In the genomic region with DNA sequence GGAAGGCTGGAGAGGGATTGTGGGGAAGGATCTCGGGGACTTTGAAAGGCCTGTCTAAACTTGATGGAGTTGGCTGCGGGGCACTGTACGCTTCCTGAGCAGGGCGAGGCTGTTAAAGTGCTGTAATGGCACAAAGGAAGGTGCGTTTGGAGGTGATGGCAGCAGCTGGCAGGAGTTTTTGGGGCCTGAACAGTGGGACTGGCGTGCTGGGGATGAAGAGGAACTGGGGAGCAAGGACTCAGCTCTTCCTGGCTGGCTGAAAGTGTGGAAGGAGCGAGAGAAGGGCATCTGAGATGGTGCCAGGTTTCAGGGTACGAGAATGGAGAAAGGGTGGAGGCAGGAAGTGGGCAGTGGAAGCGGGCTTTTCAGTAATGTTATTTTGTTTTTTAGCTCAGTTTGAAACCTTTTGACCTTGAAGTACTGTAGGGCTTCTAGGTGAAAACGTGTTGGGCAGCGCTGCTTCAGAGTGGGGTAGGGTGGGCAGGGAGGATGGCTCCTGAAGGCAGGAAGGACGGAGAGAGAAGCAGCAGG, we compare ENCODE assay signal across 14 cellular contexts. TPM values are rescaled to one million over a fixed set of nuclear protein-coding genes. Genes with fewer than 3 reads are reported as not detected.
DNase-seq lines count a peak whose midpoint lies in the region; ATAC-seq and TF ChIP-seq lines count a peak whose summit lies in the region.
"Had no signal": no experiment of that assay in that cellular context is flagged by ENCODE, and none has a peak within 500 bp of the region (broad histone marks: within the 10 kb centered on the region; RNA-seq: fewer than 3 reads in every experiment).

No MANE protein-coding gene starts in this region.

- H3K4me3 Mint-ChIP-seq in activated naive CD4-positive, alpha-beta T cell treated with anti-CD3 and anti-CD28 coated beads for 36 hours, result no peak overlapping the region
- peak overlapping the region; percentile 65 for H3K4me3 Mint-ChIP-seq in activated T-helper 1 cell treated with anti-CD3 and anti-CD28 coated beads, Interleukin-12 subunit alpha, Interleukin-12 subunit beta, Interleukin-2, Interleukin-4 antibody, amounts not matched to agents 30 ng/mL and 10 ng/mL and 1 ng/mL, durations not matched to agents 14 hours and 24 hours and 36 hours
- peak overlapping the region; percentile 62 for H3K4me3 Mint-ChIP-seq in stimulated activated naive CD8-positive, alpha-beta T cell treated with anti-CD3 and anti-CD28 coated beads, Interleukin-15, Interleukin-2, amounts not matched to agents 100 ng/mL and 50 ng/mL, for 24 hours
- H3K4me3 Mint-ChIP-seq: stimulated activated naive B cell treated with anti-CD40 and anti-IgM and Interleukin-4, amounts not matched to agents 10 μg/mL and 1 μg/mL and 100 μg/mL, for 72 hours had no signal

- no peaks in the 10 kb centered on the region for H3K27me3 Mint-ChIP-seq in activated naive CD4-positive, alpha-beta T cell treated with anti-CD3 and anti-CD28 coated beads for 36 hours (ENCODE audit: low read depth)
- no peaks in the 10 kb centered on the region for H3K27me3 Mint-ChIP-seq in activated T-helper 1 cell treated with anti-CD3 and anti-CD28 coated beads, Interleukin-12 subunit alpha, Interleukin-12 subunit beta, Interleukin-2, Interleukin-4 antibody, amounts not matched to agents 30 ng/mL and 10 ng/mL and 1 ng/mL, durations not matched to agents 14 hours and 24 hours and 36 hours (ENCODE audit: insufficient read depth)
- H3K27me3 Mint-ChIP-seq in stimulated activated naive CD8-positive, alpha-beta T cell treated with anti-CD3 and anti-CD28 coated beads, Interleukin-15, Interleukin-2, amounts not matched to agents 100 ng/mL and 50 ng/mL, for 24 hours, result no peaks in the 10 kb centered on the region
- H3K27me3 Mint-ChIP-seq: stimulated activated naive B cell treated with anti-CD40 and anti-IgM and Interleukin-4, amounts not matched to agents 10 μg/mL and 1 μg/mL and 100 μg/mL, for 72 hours had no signal

- no peak for ATAC-seq in GM18870 (IDR thresholded peaks at IDR 0.05; ENCODE audit: unreplicated experiment)
- ATAC-seq: stimulated activated naive B cell treated with anti-CD40 and anti-IgM and Interleukin-4, amounts not matched to agents 10 μg/mL and 1 μg/mL and 100 μg/mL, for 72 hours had no signal

- H3K9me3 ChIP-seq in esophagus (ENCODE audit: control insufficient read depth in 2 of 2, insufficient read depth in 1 of 2, low read depth in 1 of 2, low read length in 1 of 2), result no peaks in the 10 kb centered on the region
- H3K9me3 ChIP-seq in colonic mucosa, result no peaks in the 10 kb centered on the region

- H3K27ac Mint-ChIP-seq in activated naive CD4-positive, alpha-beta T cell treated with anti-CD3 and anti-CD28 coated beads for 36 hours, result peak overlapping the region; percentile 71
- peak overlapping the region; percentile 80 for H3K27ac Mint-ChIP-seq in activated T-helper 1 cell treated with anti-CD3 and anti-CD28 coated beads, Interleukin-12 subunit alpha, Interleukin-12 subunit beta, Interleukin-2, Interleukin-4 antibody, amounts not matched to agents 30 ng/mL and 10 ng/mL and 1 ng/mL, durations not matched to agents 14 hours and 24 hours and 36 hours
- H3K27ac Mint-ChIP-seq in stimulated activated naive CD8-positive, alpha-beta T cell treated with anti-CD3 and anti-CD28 coated beads, Interleukin-15, Interleukin-2, amounts not matched to agents 100 ng/mL and 50 ng/mL, for 24 hours, result peak overlapping the region; percentile 71
- H3K27ac Mint-ChIP-seq: stimulated activated naive B cell treated with anti-CD40 and anti-IgM and Interleukin-4, amounts not matched to agents 10 μg/mL and 1 μg/mL and 100 μg/mL, for 72 hours had no signal

- peaks cover 56% of the 10 kb centered on the region for H3K4me1 Mint-ChIP-seq in activated naive CD4-positive, alpha-beta T cell treated with anti-CD3 and anti-CD28 coated beads for 36 hours (ENCODE audit: low read depth)
- H3K4me1 Mint-ChIP-seq in activated T-helper 1 cell treated with anti-CD3 and anti-CD28 coated beads, Interleukin-12 subunit alpha, Interleukin-12 subunit beta, Interleukin-2, Interleukin-4 antibody, amounts not matched to agents 30 ng/mL and 10 ng/mL and 1 ng/mL, durations not matched to agents 14 hours and 24 hours and 36 hours (ENCODE audit: low read depth), result peaks cover 60% of the 10 kb centered on the region
- peaks cover 88% of the 10 kb centered on the region for H3K4me1 Mint-ChIP-seq in stimulated activated naive CD8-positive, alpha-beta T cell treated with anti-CD3 and anti-CD28 coated beads, Interleukin-15, Interleukin-2, amounts not matched to agents 100 ng/mL and 50 ng/mL, for 24 hours (ENCODE audit: low read depth)

- peaks cover 0 to 7% of the 10 kb centered on the region in 2 donors for H3K36me3 ChIP-seq in esophagus (ENCODE audit: control insufficient read depth in 2 of 2, insufficient read depth in 2 of 2, low read length in 1 of 2)
- H3K36me3 ChIP-seq in colonic mucosa, result no peaks in the 10 kb centered on the region

- intact Hi-C loops in activated naive CD4-positive, alpha-beta T cell treated with anti-CD3 and anti-CD28 coated beads for 36 hours (cut with micrococcal nuclease), result no loop called here
- intact Hi-C loops in activated T-helper 1 cell treated with anti-CD3 and anti-CD28 coated beads, Interleukin-12 subunit alpha, Interleukin-12 subunit beta, Interleukin-2, Interleukin-4 antibody, amounts not matched to agents 30 ng/mL and 10 ng/mL and 1 ng/mL, durations not matched to agents 14 hours and 24 hours and 36 hours (cut with micrococcal nuclease), result no loop called here
- intact Hi-C loops in colonic mucosa (cut with DNase I), result no loop called here

- H3K4me3 ChIP-seq in esophagus (ENCODE audit: low read depth in 1 of 2, low read length in 2 of 2) (no peak overlapping the region), colonic mucosa (no peak overlapping the region)

- peak; percentile 22 for DNase-seq in activated naive CD4-positive, alpha-beta T cell treated with anti-CD3 and anti-CD28 coated beads for 36 hours
- DNase-seq in activated naive CD4-positive, alpha-beta T cell (lab: John Stamatoyannopoulos, UW), result no peak
- DNase-seq in activated T-helper 1 cell treated with anti-CD3 and anti-CD28 coated beads, Interleukin-12 subunit alpha, Interleukin-12 subunit beta, Interleukin-2, Interleukin-4 antibody, amounts not matched to agents 30 ng/mL and 10 ng/mL and 1 ng/mL, durations not matched to agents 14 hours and 24 hours and 36 hours (ENCODE audit: low spot score), result no peak
- DNase-seq in colonic mucosa, result no peak
- no peak for DNase-seq in COR-L47 (lab: John Stamatoyannopoulos, UW)
- DNase-seq: activated gamma-delta T cell treated with Interleukin-2 at 50 U/mL for 16 hours; DMS53; NCI-H1694 treated with DMSO at 0.1 percent for 48 hours; NCI-H774; stimulated activated CD4-positive, alpha-beta T cell treated with anti-CD3 and anti-CD28 coated beads, Interleukin-4, amount 100 ng/mL, for 1 hour; stimulated activated naive B cell treated with anti-CD40 and anti-IgM and Interleukin-4, amounts not matched to agents 10 μg/mL and 1 μg/mL and 100 μg/mL, for 72 hours had no signal

- no peak overlapping the region for H3K9ac ChIP-seq in colonic mucosa (ENCODE audit: low read depth in 2 of 2, low read length in 2 of 2)

- no peaks in the 10 kb centered on the region for H3K9me3 Mint-ChIP-seq in activated naive CD4-positive, alpha-beta T cell treated with anti-CD3 and anti-CD28 coated beads for 36 hours
- H3K9me3 Mint-ChIP-seq in activated T-helper 1 cell treated with anti-CD3 and anti-CD28 coated beads, Interleukin-12 subunit alpha, Interleukin-12 subunit beta, Interleukin-2, Interleukin-4 antibody, amounts not matched to agents 30 ng/mL and 10 ng/mL and 1 ng/mL, durations not matched to agents 14 hours and 24 hours and 36 hours, result no peaks in the 10 kb centered on the region
- no peaks in the 10 kb centered on the region for H3K9me3 Mint-ChIP-seq in stimulated activated naive CD8-positive, alpha-beta T cell treated with anti-CD3 and anti-CD28 coated beads, Interleukin-15, Interleukin-2, amounts not matched to agents 100 ng/mL and 50 ng/mL, for 24 hours
- H3K9me3 Mint-ChIP-seq: stimulated activated naive B cell treated with anti-CD40 and anti-IgM and Interleukin-4, amounts not matched to agents 10 μg/mL and 1 μg/mL and 100 μg/mL, for 72 hours had no signal

- no peaks in the 10 kb centered on the region for H3K27me3 ChIP-seq in esophagus (ENCODE audit: control insufficient read depth in 1 of 2, insufficient read depth in 2 of 2, low read length in 2 of 2)
- H3K27me3 ChIP-seq in colonic mucosa, result no peaks in the 10 kb centered on the region

- H3K36me3 Mint-ChIP-seq in activated naive CD4-positive, alpha-beta T cell treated with anti-CD3 and anti-CD28 coated beads for 36 hours (ENCODE audit: low read depth), result peaks cover 12% of the 10 kb centered on the region
- peaks cover 12% of the 10 kb centered on the region for H3K36me3 Mint-ChIP-seq in activated T-helper 1 cell treated with anti-CD3 and anti-CD28 coated beads, Interleukin-12 subunit alpha, Interleukin-12 subunit beta, Interleukin-2, Interleukin-4 antibody, amounts not matched to agents 30 ng/mL and 10 ng/mL and 1 ng/mL, durations not matched to agents 14 hours and 24 hours and 36 hours (ENCODE audit: low read depth)
- H3K36me3 Mint-ChIP-seq in stimulated activated naive CD8-positive, alpha-beta T cell treated with anti-CD3 and anti-CD28 coated beads, Interleukin-15, Interleukin-2, amounts not matched to agents 100 ng/mL and 50 ng/mL, for 24 hours (ENCODE audit: low read depth), result peaks cover 35% of the 10 kb centered on the region

- CTCF ChIA-PET in activated naive CD4-positive, alpha-beta T cell treated with anti-CD3 and anti-CD28 coated beads for 36 hours (lab: Charles Lee), result interaction anchor here (1.0 to 2.6 kb wide), 3 partner anchors 10 to 354 kb away, joined by 3 to 9 read pairs (median 4); no protein-coding TSS in a partner anchor

- no peak for TF ChIP-seq CTCF in colonic mucosa (IDR thresholded peaks at IDR 0.05)

- H3K4me1 ChIP-seq in esophagus (ENCODE audit: control insufficient read depth in 2 of 2, insufficient read depth in 2 of 2, low read length in 1 of 2) (peaks cover 14 to 33% of the 10 kb centered on the region in 2 donors), colonic mucosa (peaks cover 5% of the 10 kb centered on the region)

- 45 to 56% methylated on average over 12 of the region's 12 CpGs for WGBS in esophagus, 2 donors

- peak overlapping the region; percentile 60 to 69 for H3K27ac ChIP-seq in esophagus (ENCODE audit: low read depth in 2 of 2, low read length in 1 of 2)
- H3K27ac ChIP-seq in colonic mucosa, result no peak overlapping the region

RNA-seq across cellular contexts. Expression of a gene that starts 8.0 kb away (rescaled TPM):
- total RNA-seq in activated naive CD4-positive, alpha-beta T cell treated with anti-CD3 and anti-CD28 coated beads for 36 hours, result 1 to 10 TPM; 8.3 to 8.6 TPM
- total RNA-seq in activated T-helper 1 cell treated with anti-CD3 and anti-CD28 coated beads, Interleukin-12 subunit alpha, Interleukin-12 subunit beta, Interleukin-2, Interleukin-4 antibody, amounts not matched to agents 30 ng/mL and 10 ng/mL and 1 ng/mL, durations not matched to agents 14 hours and 24 hours and 36 hours, result 17.0 and 17.7 TPM in 2 replicates
- polyA plus RNA-seq in esophagus, result 1 to 10 TPM; 7.9 to 9.3 TPM
- total RNA-seq in colonic mucosa, result 10 to 100 TPM; 33.2 to 57.4 TPM
